In genomic region chr13:43686557-43686956, GRCh38 we compare ENCODE assay signal across 8 cellular contexts.
A peak's percentile ranks its signal among the peaks of the same experiment; 100 is the strongest.
DNase-seq lines count a peak whose midpoint lies in the region; ATAC-seq lines count a peak whose summit lies in the region.
"Had no signal": no experiment of that assay in that cellular context is flagged by ENCODE, and none has a peak within 500 bp of the region (broad histone marks: within the 10 kb centered on the region; RNA-seq: fewer than 3 reads in every experiment).

No MANE protein-coding gene starts in this region.

- no peaks in the 10 kb centered on the region for H3K27me3 ChIP-seq in adipocyte (replicated peaks; ENCODE audit: control insufficient read depth, insufficient read depth, low read length)
- H3K27me3 ChIP-seq in skeletal muscle tissue (ENCODE audit: control insufficient read depth in 3 of 3, insufficient read depth in 3 of 3, low read length in 3 of 3) = no peaks in the 10 kb centered on the region

- intact Hi-C loops in left ventricle myocardium superior (cut with micrococcal nuclease) = loop anchor here (5.0 kb wide), 1 partner anchor 81 kb away; no protein-coding TSS in a partner anchor
- intact Hi-C loops in activated CD4-positive, alpha-beta T cell treated with anti-CD3 and anti-CD28 coated beads, Interleukin-2, amount 10 ng/mL, durations not matched to agents 24 days and 14 days (cut with micrococcal nuclease) = no loop called here

- H3K27ac ChIP-seq in skeletal muscle tissue (ENCODE audit: low read depth, low read length) = peak overlapping the region; percentile 20

- DNase-seq in HCEC 1CT (peak; percentile 87), adipocyte (ENCODE audit: low read depth) (peak; percentile 85), left ventricle myocardium superior (peak; percentile 49), medulla oblongata (ENCODE audit: extremely low spot score) (no peak)
- no peak for DNase-seq in activated CD4-positive, alpha-beta T cell treated with anti-CD3 and anti-CD28 coated beads, Interleukin-2, amount 10 ng/mL, durations not matched to agents 24 days and 14 days
- DNase-seq: NCI-H1694 had no signal

- H3K36me3 Mint-ChIP-seq in activated CD4-positive, alpha-beta T cell treated with anti-CD3 and anti-CD28 coated beads, Interleukin-2, amount 10 ng/mL, durations not matched to agents 24 days and 14 days (ENCODE audit: low read depth) = no peaks in the 10 kb centered on the region

- H3K4me1 ChIP-seq in adipocyte (ENCODE audit: control insufficient read depth, insufficient read depth, low read length) (peaks cover 15% of the 10 kb centered on the region), skeletal muscle tissue (ENCODE audit: control insufficient read depth in 3 of 3, insufficient read depth in 3 of 3, low read length in 3 of 3) (peaks cover 0 to 20% (median 8%) of the 10 kb centered on the region in 3 donors)

- no peaks in the 10 kb centered on the region for H3K9me3 Mint-ChIP-seq in activated CD4-positive, alpha-beta T cell treated with anti-CD3 and anti-CD28 coated beads, Interleukin-2, amount 10 ng/mL, durations not matched to agents 24 days and 14 days

- H3K9me3 ChIP-seq in adipocyte (ENCODE audit: control insufficient read depth, low read length) (no peaks in the 10 kb centered on the region), skeletal muscle tissue (ENCODE audit: control insufficient read depth in 3 of 3, low read length in 3 of 3) (no peaks in the 10 kb centered on the region)

- H3K36me3 ChIP-seq in adipocyte (ENCODE audit: control insufficient read depth, insufficient read depth, low read length, severe bottlenecking) (no peaks in the 10 kb centered on the region), skeletal muscle tissue (ENCODE audit: control insufficient read depth in 3 of 3, insufficient read depth in 3 of 3, low read length in 3 of 3) (no peaks in the 10 kb centered on the region)

- H3K4me1 Mint-ChIP-seq in activated CD4-positive, alpha-beta T cell treated with anti-CD3 and anti-CD28 coated beads, Interleukin-2, amount 10 ng/mL, durations not matched to agents 24 days and 14 days = no peaks in the 10 kb centered on the region

- H3K27ac Mint-ChIP-seq in activated CD4-positive, alpha-beta T cell treated with anti-CD3 and anti-CD28 coated beads, Interleukin-2, amount 10 ng/mL, durations not matched to agents 24 days and 14 days = no peak overlapping the region

- H3K27me3 Mint-ChIP-seq in activated CD4-positive, alpha-beta T cell treated with anti-CD3 and anti-CD28 coated beads, Interleukin-2, amount 10 ng/mL, durations not matched to agents 24 days and 14 days = peaks cover 10% of the 10 kb centered on the region

- ATAC-seq in left ventricle myocardium superior (peak; percentile 88), GM18519 (IDR thresholded peaks at IDR 0.05; ENCODE audit: low FRiP score, unreplicated experiment) (no peak)

- no peak overlapping the region for H3K4me3 ChIP-seq in adipocyte (ENCODE audit: low read length)
- H3K4me3 ChIP-seq in skeletal muscle tissue (ENCODE audit: low read length in 3 of 3) = no peak overlapping the region

- H3K9ac ChIP-seq in adipocyte (ENCODE audit: low read length) (no peak overlapping the region), skeletal muscle tissue (ENCODE audit: low read depth in 1 of 3, low read length in 3 of 3) (no peak overlapping the region)

- H3K4me3 Mint-ChIP-seq in activated CD4-positive, alpha-beta T cell treated with anti-CD3 and anti-CD28 coated beads, Interleukin-2, amount 10 ng/mL, durations not matched to agents 24 days and 14 days = no peak overlapping the region

Comparison
In these comparisons a context has a peak if more than half of its experiments do, and no peak if none do; other contexts are left out.
1. DNase-seq: peak in HCEC 1CT (single experiment), adipocyte (single experiment) and left ventricle myocardium superior (single experiment); none in activated CD4-positive, alpha-beta T cell treated with anti-CD3 and anti-CD28 coated beads, Interleukin-2, amount 10 ng/mL, durations not matched to agents 24 days and 14 days (single experiment) and medulla oblongata (single experiment).